18 cellular contexts compared by ENCODE assay signal in genomic region chr7:141217938-141218337, GRCh38.
"Had no signal": no experiment of that assay in that cellular context is flagged by ENCODE, and none has a peak within 500 bp of the region (broad histone marks: within the 10 kb centered on the region; RNA-seq: fewer than 3 reads in every experiment).

No MANE protein-coding gene starts in this region.

- H3K4me2 ChIP-seq: neural progenitor cell had no signal

- ATAC-seq: left cardiac atrium; left ventricle myocardium superior; lower lobe of right lung; stimulated activated memory B cell treated with anti-CD40 and anti-IgM and Interleukin-4, amounts not matched to agents 10 μg/mL and 1 μg/mL and 100 μg/mL, for 72 hours had no signal

- H3K36me3 ChIP-seq: lower lobe of right lung, neural progenitor cell, prostate gland, sigmoid colon, suprapubic skin had no signal

- H3K9me3 ChIP-seq: lower lobe of right lung, prostate gland, sigmoid colon, suprapubic skin had no signal

- FAIRE-seq: colon, frontal cortex had no signal

- H3K27me3 ChIP-seq: dorsolateral prefrontal cortex, neural progenitor cell, sigmoid colon, suprapubic skin had no signal

- DNase-seq: dorsolateral prefrontal cortex; effector CD4-positive, alpha-beta T cell; head of caudate nucleus; left cardiac atrium; left ventricle myocardium superior; lower lobe of right lung; naive B cell; right cardiac atrium; sigmoid colon; stimulated activated CD4-positive, alpha-beta T cell treated with anti-CD3 and anti-CD28 coated beads, Interleukin-2, amount 100 ng/mL, for 24 hours; stimulated activated CD4-positive, alpha-beta T cell treated with anti-CD3 and anti-CD28 coated beads, Interleukin-4, amount 100 ng/mL, for 24 hours had no signal

- H3K4me1 ChIP-seq: lower lobe of right lung, neural progenitor cell, prostate gland, sigmoid colon, suprapubic skin had no signal

- H2AFZ ChIP-seq: neural progenitor cell, parathyroid adenoma had no signal

- H3K4me3 ChIP-seq: dorsolateral prefrontal cortex, lower lobe of right lung, neural progenitor cell, prostate gland, sigmoid colon, suprapubic skin had no signal

- H3K9ac ChIP-seq: neural progenitor cell, parathyroid adenoma had no signal

- H3K27ac ChIP-seq: dorsolateral prefrontal cortex, lower lobe of right lung, neural progenitor cell, parathyroid adenoma, prostate gland, sigmoid colon, suprapubic skin had no signal
